ENCODE assay signal across 9 cellular contexts in the genomic region with DNA sequence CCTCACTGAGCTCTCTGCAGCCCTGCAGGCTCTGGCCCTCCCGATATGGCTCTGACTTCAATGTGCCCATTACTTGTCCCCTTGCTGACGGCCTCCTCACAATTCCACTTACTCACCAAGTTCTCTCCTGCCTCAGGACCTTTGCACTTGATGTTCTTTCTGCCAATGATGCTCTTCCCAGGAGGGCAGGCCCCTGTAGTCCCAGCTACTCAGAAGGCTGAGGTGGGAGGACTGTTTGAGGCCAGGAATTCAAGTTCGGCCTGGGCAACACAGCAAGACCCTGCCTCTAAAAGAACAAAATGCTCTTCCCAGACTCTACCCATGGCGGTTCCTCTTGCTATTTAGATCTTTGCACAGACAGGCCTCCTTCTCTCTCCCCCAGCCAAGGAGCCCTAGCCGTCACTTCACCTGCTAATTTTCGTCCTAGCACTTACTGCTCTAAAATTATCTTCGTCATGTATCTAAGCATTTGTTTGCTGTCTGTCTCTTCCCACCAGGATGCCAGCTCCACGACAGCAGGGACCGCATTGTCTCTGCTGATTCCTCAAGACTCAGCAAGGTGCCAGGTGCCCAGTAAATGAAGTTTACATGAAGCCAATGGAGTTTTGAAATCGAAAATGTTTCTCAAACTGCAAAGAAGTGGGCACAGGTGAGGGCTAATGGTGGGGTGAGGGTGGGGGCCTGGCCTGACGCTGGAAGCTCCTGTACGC. TPM values are rescaled to one million over a fixed set of nuclear protein-coding genes. Genes with fewer than 3 reads are reported as not detected.
DNase-seq lines count a peak whose midpoint lies in the region; ATAC-seq, FAIRE-seq and TF ChIP-seq lines count a peak whose summit lies in the region.
"Had no signal": no experiment of that assay in that cellular context is flagged by ENCODE, and none has a peak within 500 bp of the region (broad histone marks: within the 10 kb centered on the region; RNA-seq: fewer than 3 reads in every experiment).

No MANE protein-coding gene starts in this region.

- H3K36me3 Mint-ChIP-seq in naive thymus-derived CD4-positive, alpha-beta T cell, result peaks cover 0 to under 1% (median 0%) of the 10 kb centered on the region in 5 donors

- H3K27ac Mint-ChIP-seq in naive thymus-derived CD4-positive, alpha-beta T cell, result peak overlapping the region in 7 of 9 donors; percentile 4 to 89 (median 66)

- 47 to 55% (median 49%) methylated on average over 12 of the region's 12 CpGs for WGBS in small intestine, 3 donors

- FAIRE-seq in small intestine (lab: Jason Lieb, UNC), result no peak
- FAIRE-seq: HTR-8/SVneo had no signal

- intact Hi-C loops in breast epithelium (cut with DNase I; ENCODE audit: low total_unique reads), result no loop called here
- intact Hi-C loops in naive thymus-derived CD4-positive, alpha-beta T cell (cut with micrococcal nuclease), result loop anchor here (1.0 to 5.0 kb wide), 14 partner anchors 43 to 544 kb away; partner anchors contain the start of genes DRC3 (in 2 of the 2), TOM1L2 (in 2 of the 2), LLGL1 (in 1 of the 2) and SREBF1 (in 1 of the 2)

- no peaks in the 10 kb centered on the region for H3K9me3 ChIP-seq in HUES48 (ENCODE audit: control insufficient read depth, insufficient read depth, low read length)
- H3K9me3 ChIP-seq in breast epithelium, result no peaks in the 10 kb centered on the region
- no peaks in the 10 kb centered on the region for H3K9me3 ChIP-seq in naive thymus-derived CD4-positive, alpha-beta T cell (ENCODE audit: control insufficient read depth in 2 of 3, low read length in 3 of 3)
- H3K9me3 ChIP-seq in small intestine (ENCODE audit: control insufficient read depth, low read depth), result no peaks in the 10 kb centered on the region

- H3K9me3 Mint-ChIP-seq in naive thymus-derived CD4-positive, alpha-beta T cell, result peaks cover 0 to 2% (median 0%) of the 10 kb centered on the region in 11 donors

- no peaks in the 10 kb centered on the region for H3K36me3 ChIP-seq in HUES48 (ENCODE audit: control insufficient read depth, insufficient read depth, low read length)
- no peaks in the 10 kb centered on the region for H3K36me3 ChIP-seq in breast epithelium
- peaks cover 0 to 4% (median 0%) of the 10 kb centered on the region in 3 experiments for H3K36me3 ChIP-seq in naive thymus-derived CD4-positive, alpha-beta T cell (ENCODE audit: control insufficient read depth in 2 of 3, insufficient read depth in 3 of 3, low read length in 3 of 3)
- H3K36me3 ChIP-seq in small intestine (ENCODE audit: control insufficient read depth in 2 of 2, insufficient read depth in 2 of 2, low read length in 2 of 2), result no peaks in the 10 kb centered on the region

- H3K4me1 ChIP-seq in HUES48 (ENCODE audit: control insufficient read depth, insufficient read depth, low read length) (peaks cover 23% of the 10 kb centered on the region; the same call in 1 of the 2 replicates), breast epithelium (peaks cover 9 to 17% of the 10 kb centered on the region in 2 donors), small intestine (ENCODE audit: control insufficient read depth in 2 of 2, insufficient read depth in 1 of 2, low read depth in 1 of 2, low read length in 1 of 2) (peaks cover 0 to 13% of the 10 kb centered on the region in 2 donors)
- peaks cover 7 to 20% of the 10 kb centered on the region in 2 donors for H3K4me1 ChIP-seq in naive thymus-derived CD4-positive, alpha-beta T cell (ENCODE audit: control insufficient read depth in 2 of 2, insufficient read depth in 2 of 2, low read length in 2 of 2)

- TF ChIP-seq CTCF in AG09309 (IDR thresholded peaks at IDR 0.05; ENCODE audit: control insufficient read depth, insufficient read depth, low read depth, low read length, missing control alignments) (no peak), breast epithelium (IDR thresholded peaks at IDR 0.05) (peak in 1 of 3 donors; percentile 53)

- H3K27me3 Mint-ChIP-seq in naive thymus-derived CD4-positive, alpha-beta T cell, result peaks cover 0 to 16% (median 0%) of the 10 kb centered on the region in 5 donors

- H3K27me3 ChIP-seq in HUES48 (ENCODE audit: control insufficient read depth, insufficient read depth, low read length), result peaks cover 95% of the 10 kb centered on the region
- H3K27me3 ChIP-seq in breast epithelium, result no peaks in the 10 kb centered on the region
- no peaks in the 10 kb centered on the region for H3K27me3 ChIP-seq in naive thymus-derived CD4-positive, alpha-beta T cell (ENCODE audit: control insufficient read depth in 2 of 2, insufficient read depth in 2 of 2, low read length in 2 of 2)
- H3K27me3 ChIP-seq in small intestine (ENCODE audit: control insufficient read depth in 2 of 2, insufficient read depth in 2 of 2, low read length in 2 of 2), result no peaks in the 10 kb centered on the region

- POLR2A ChIA-PET in naive thymus-derived CD4-positive, alpha-beta T cell (lab: Charles Lee), result interaction anchor here (1.1 to 5.3 kb wide), 4 partner anchors 13 to 292 kb away, joined by 3 to 47 read pairs (median 4); partner anchors contain the start of gene DRC3

- peak overlapping the region; percentile 17 for H3K4me3 ChIP-seq in AG09309 (ENCODE audit: control insufficient read depth, low read depth, low read length)
- H3K4me3 ChIP-seq in HUES48 (ENCODE audit: low read depth, low read length), result peak overlapping the region; percentile 33; the same call in 1 of the 2 replicates
- H3K4me3 ChIP-seq in breast epithelium, result peak overlapping the region; percentile 69 to 96 (median 77)
- no peak overlapping the region for H3K4me3 ChIP-seq in naive thymus-derived CD4-positive, alpha-beta T cell (ENCODE audit: low read length)
- peak overlapping the region in 1 of 2 donors; percentile 85 for H3K4me3 ChIP-seq in small intestine (ENCODE audit: low read depth in 1 of 2, low read length in 2 of 2)

- CTCF ChIA-PET in naive thymus-derived CD4-positive, alpha-beta T cell (lab: Charles Lee), result interaction anchor here (0.7 to 3.5 kb wide), 12 partner anchors 8 to 378 kb away, joined by 3 to 22 read pairs (median 4); no protein-coding TSS in a partner anchor

- DNase-seq in AG09309 (ENCODE audit: low read depth) (no peak), breast epithelium (ENCODE audit: low spot score in 2 of 2) (no peak), A172 (ENCODE audit: low spot score) (no peak), small intestine (no peak), DMS 273 treated with DMSO at 0.1 percent for 48 hours (lab: John Stamatoyannopoulos, UW) (no peak)
- no peak for DNase-seq in naive thymus-derived CD4-positive, alpha-beta T cell

- no peak for TF ChIP-seq POLR2A in breast epithelium (IDR thresholded peaks at IDR 0.05)

- no peak overlapping the region for H3K9ac ChIP-seq in HUES48 (ENCODE audit: low read depth, low read length)

- no peak for ATAC-seq in naive thymus-derived CD4-positive, alpha-beta T cell
- no peak for ATAC-seq in GM21825 (IDR thresholded peaks at IDR 0.05; ENCODE audit: unreplicated experiment)

- peak overlapping the region; percentile 41 to 92 (median 62) for H3K4me3 Mint-ChIP-seq in naive thymus-derived CD4-positive, alpha-beta T cell

- H3K4me1 Mint-ChIP-seq in naive thymus-derived CD4-positive, alpha-beta T cell, result peaks cover 16 to 44% (median 38%) of the 10 kb centered on the region in 7 donors

- H3K27ac ChIP-seq in HUES48 (ENCODE audit: low read depth, low read length) (no peak overlapping the region), breast epithelium (peak overlapping the region; percentile 96 to 99), small intestine (ENCODE audit: low read depth in 1 of 2, low read length in 1 of 2) (peak overlapping the region in 1 of 2 donors; percentile 21)
- peak overlapping the region; percentile 93 for H3K27ac ChIP-seq in naive thymus-derived CD4-positive, alpha-beta T cell (ENCODE audit: low read depth, low read length)

RNA-seq across cellular contexts. Expression of gene RAI1, which starts 0.6 kb away (rescaled TPM):
- total RNA-seq in breast epithelium, result 10 to 100 TPM in 2 of 3 donors, 1 to 10 TPM in 1; 5.6 to 25.6 (median 20.6) TPM
- 10 to 100 TPM; 20.1 to 46.2 (median 23.6) TPM for total RNA-seq in naive thymus-derived CD4-positive, alpha-beta T cell
- polyA plus RNA-seq in naive thymus-derived CD4-positive, alpha-beta T cell, result 1 to 10 TPM; 2.0 to 4.0 TPM
- total RNA-seq in A172 (2014; rRNA removed; shearing (Covaris generic)), result 5.9 and 8.8 TPM in 2 replicates
- 1 to 10 TPM; 2.4 to 9.3 (median 3.1) TPM for polyA plus RNA-seq in small intestine
